33 cellular contexts compared by ENCODE assay signal in genomic region chr4:94368459-94368858, GRCh38.
"Had no signal": no experiment of that assay in that cellular context is flagged by ENCODE, and none has a peak within 500 bp of the region (broad histone marks: within the 10 kb centered on the region; RNA-seq: fewer than 3 reads in every experiment).

No MANE protein-coding gene starts in this region.

- H3K4me3 ChIP-seq: MG63 had no signal

- DNase-seq: Karpas-422, Kasumi-1, MG63, MM.1S, MV-4-11, NCI-H1048, NCI-H1092, NCI-H1092 treated with DMSO at 0.1 percent for 48 hours, NCI-H1105, NCI-H1105 treated with DMSO at 0.1 percent for 48 hours, NCI-H1417, NCI-H1417 treated with DMSO at 0.1 percent for 48 hours, NCI-H1436, NCI-H1436 treated with DMSO at 0.1 percent for 48 hours, NCI-H146, NCI-H1694, NCI-H1694 treated with DMSO at 0.1 percent for 48 hours, NCI-H187, NCI-H187 treated with DMSO at 0.1 percent for 48 hours, NCI-H1930, NCI-H2029, NCI-H2029 treated with DMSO at 0.1 percent for 48 hours, NCI-H2081, NCI-H2081 treated with DMSO at 0.1 percent for 48 hours, NCI-H2107, NCI-H2171, NCI-H2171 treated with DMSO at 0.1 percent for 48 hours, NCI-H2227 treated with DMSO at 0.1 percent for 48 hours, NCI-H345, NCI-H446, NCI-H446 treated with DMSO at 0.1 percent for 48 hours, NCI-H510A, NCI-H510A treated with DMSO at 0.1 percent for 48 hours had no signal

- H3K36me3 ChIP-seq: MG63 had no signal

- H3K27me3 ChIP-seq: MG63 had no signal

- H3K9me3 ChIP-seq: MG63 had no signal
